8 cellular contexts compared by ENCODE assay signal in genomic region chr9:117414220-117414905, GRCh38. TPM values are rescaled to one million over a fixed set of nuclear protein-coding genes. Genes with fewer than 3 reads are reported as not detected.
A peak's percentile ranks its signal among the peaks of the same experiment; 100 is the strongest.
DNase-seq lines count a peak whose midpoint lies in the region; ATAC-seq lines count a peak whose summit lies in the region.

No MANE protein-coding gene starts in this region.

- intact Hi-C loops in right cardiac atrium (cut with DNase I) (loop anchor here in 1 of 4 donors (10.0 kb wide), 1 partner anchor 150 kb away; no protein-coding TSS in a partner anchor), sciatic nerve (cut with DNase I) (no loop called here)

- DNase-seq in DMS153 treated with DMSO at 0.1 percent for 48 hours (lab: John Stamatoyannopoulos, UW; ENCODE audit: unreplicated experiment) (peak; percentile 55), DMS153 (lab: John Stamatoyannopoulos, UW) (no peak), SJSA1 (ENCODE audit: low read depth in 1 of 2, low spot score in 2 of 2) (no peak), right cardiac atrium (peak; percentile 30 to 67 (median 48)), sciatic nerve (ENCODE audit: low spot score) (no peak), NOMO-1 treated with dmso at 0.1 percent for 144 hours (lab: John Stamatoyannopoulos, UW; ENCODE audit: unreplicated experiment) (no peak), KG1 (lab: John Stamatoyannopoulos, UW) (no peak)

- H3K27ac ChIP-seq in SJSA1 (no peak overlapping the region), right cardiac atrium (ENCODE audit: low read length) (no peak overlapping the region)

- WGBS in right cardiac atrium = 1% methylated on average over 77 of the region's 77 CpGs

- H3K4me3 ChIP-seq in SJSA1 (peak overlapping the region; percentile 33), right cardiac atrium (ENCODE audit: low read length) (peak overlapping the region; percentile 50)

- peak; percentile 46 to 49 for ATAC-seq in right cardiac atrium
- peak; percentile 33 for ATAC-seq in sciatic nerve
- ATAC-seq in HG03139 (IDR thresholded peaks at IDR 0.05; ENCODE audit: unreplicated experiment) = no peak

- H3K4me1 ChIP-seq in SJSA1 (replicated peaks) (peaks cover 14% of the 10 kb centered on the region), right cardiac atrium (ENCODE audit: control insufficient read depth, insufficient read depth, low read length) (no peaks in the 10 kb centered on the region)

- no peaks in the 10 kb centered on the region for H3K36me3 ChIP-seq in SJSA1

- H3K9me3 ChIP-seq in SJSA1 (replicated peaks) (no peaks in the 10 kb centered on the region; the same call in 1 of the 2 replicates), right cardiac atrium (ENCODE audit: control insufficient read depth, low read length) (no peaks in the 10 kb centered on the region)

- H3K27me3 ChIP-seq in SJSA1 (replicated peaks) = peaks cover 32% of the 10 kb centered on the region
- H3K27me3 ChIP-seq in right cardiac atrium (ENCODE audit: control insufficient read depth, insufficient read depth) = no peaks in the 10 kb centered on the region

RNA-seq across cellular contexts. Expression of gene ASTN2, which starts 0.5 kb away (rescaled TPM):
- total RNA-seq in SJSA1 (2014; rRNA removed; shearing (Covaris generic)) = 1.3 and 1.8 TPM in 2 replicates
- total RNA-seq in right cardiac atrium (10 to 100 TPM; 58.3 to 79.3 (median 62.3) TPM), sciatic nerve (19.1 TPM)
- 18.1 TPM for polyA plus RNA-seq in right cardiac atrium

Comparison
In these comparisons a context has a peak if more than half of its experiments do, and no peak if none do; other contexts are left out.
1. DNase-seq: peak in DMS153 treated with DMSO at 0.1 percent for 48 hours (single experiment) and right cardiac atrium (3 of 3); none in DMS153 (single experiment), SJSA1 (0 of 2), sciatic nerve (single experiment), NOMO-1 treated with dmso at 0.1 percent for 144 hours (single experiment) and KG1 (single experiment).